ENCODE assay signal across 8 cellular contexts in the genomic region with DNA sequence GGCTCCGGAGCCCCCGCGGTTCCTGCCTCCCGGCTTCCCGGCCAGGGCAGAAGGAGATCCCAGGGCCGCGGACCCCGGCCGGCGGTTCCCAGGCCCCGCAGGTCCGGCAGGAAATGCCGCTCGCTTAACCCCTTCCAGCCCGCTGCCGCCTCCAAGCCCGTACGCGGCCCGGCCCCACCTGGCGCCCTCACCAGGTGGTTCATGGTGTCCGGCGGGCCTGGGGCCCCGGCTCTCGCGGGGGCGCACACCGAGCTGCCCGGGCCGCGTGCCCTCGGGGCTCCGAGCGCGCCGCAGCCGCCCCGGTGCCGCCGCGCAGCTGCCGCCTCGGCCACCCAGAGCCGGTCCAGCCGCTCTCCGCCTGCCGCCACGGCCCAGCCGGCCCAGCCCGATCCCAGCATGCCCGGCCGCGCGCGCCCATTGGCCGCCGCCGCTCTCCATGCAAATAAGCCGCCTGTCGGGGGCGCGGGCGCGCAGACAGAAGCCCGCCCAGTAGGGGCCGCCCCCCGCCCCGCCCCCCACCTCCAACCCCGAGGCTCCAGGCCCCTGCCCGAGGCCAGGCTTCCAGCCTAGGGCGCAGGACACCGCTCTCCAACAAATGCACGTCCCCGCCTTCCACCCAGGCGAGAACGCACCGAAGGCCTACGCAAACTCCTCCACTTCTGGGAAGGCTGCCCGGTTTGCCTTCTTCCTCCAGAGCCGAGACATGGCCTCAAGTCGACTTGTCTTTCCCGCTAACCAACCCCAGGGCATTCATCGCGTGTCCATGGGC. TPM values are rescaled to one million over a fixed set of nuclear protein-coding genes. Genes with fewer than 3 reads are reported as not detected.
DNase-seq lines count a peak whose midpoint lies in the region; ATAC-seq and TF ChIP-seq lines count a peak whose summit lies in the region.

Gene BCAR1, minus strand, starts transcription at position 345 of the 769 bp plus-strand sequence. Its CDS starts 142 bp downstream, at position 203.

- H3K4me1 ChIP-seq in IMR-90 (ENCODE audit: control insufficient read depth, insufficient read depth, low read length) (peaks cover 76% of the 10 kb centered on the region), mesendoderm (ENCODE audit: control insufficient read depth, low read depth, low read length) (peaks cover 45% of the 10 kb centered on the region), testis (peaks cover 84% of the 10 kb centered on the region)

- peak within 1 kb of the TSS; percentile 94 for H3K14ac ChIP-seq in IMR-90 (replicated peaks; ENCODE audit: low read depth, low read length)

- H2AK5ac ChIP-seq in IMR-90 (ENCODE audit: low read depth, low read length): peak within 1 kb of the TSS; percentile 99
- peak within 1 kb of the TSS; percentile 72 for H2AK5ac ChIP-seq in mesendoderm (ENCODE audit: low read length)

- H4K8ac ChIP-seq in IMR-90 (ENCODE audit: low read depth in 2 of 2, low read length in 2 of 2): peak within 1 kb of the TSS; percentile 92 to 94
- H4K8ac ChIP-seq in mesendoderm (ENCODE audit: low read depth, low read length): no peak within 1 kb of the TSS

- H3K9me3 ChIP-seq in IMR-90 (ENCODE audit: control insufficient read depth, insufficient read depth, low read length) (no peaks in the 10 kb centered on the region), SU-DHL-6 (ENCODE audit: insufficient read depth, low read length) (no peaks in the 10 kb centered on the region), testis (no peaks in the 10 kb centered on the region)

- H3K18ac ChIP-seq in IMR-90 (ENCODE audit: low read depth, low read length) (peak within 1 kb of the TSS; percentile 58), mesendoderm (ENCODE audit: low read length) (peak within 1 kb of the TSS; percentile 77)

- H3K23ac ChIP-seq in IMR-90 (ENCODE audit: low read depth, low read length): peak within 1 kb of the TSS; percentile 99
- H3K23ac ChIP-seq in mesendoderm (ENCODE audit: low read length): peak within 1 kb of the TSS; percentile 91

- H3K79me2 ChIP-seq in SU-DHL-6 (ENCODE audit: insufficient read depth, low read length) (no peaks in the 10 kb centered on the region), mesendoderm (ENCODE audit: control insufficient read depth, insufficient read depth, low read length) (peaks cover 70% of the 10 kb centered on the region)

- H3K56ac ChIP-seq in IMR-90 (ENCODE audit: extremely low read depth, insufficient read depth, low read length) (peak within 1 kb of the TSS; percentile 66), mesendoderm (ENCODE audit: low read length) (peak within 1 kb of the TSS; percentile 96)

- H3K27ac ChIP-seq in IMR-90 (ENCODE audit: insufficient read depth, low read length) (peak within 1 kb of the TSS; percentile 98), SU-DHL-6 (ENCODE audit: low read depth, low read length) (no peak within 1 kb of the TSS), mesendoderm (ENCODE audit: low read depth, low read length) (peak within 1 kb of the TSS; percentile 94), testis (peak within 1 kb of the TSS; percentile 80 to 90)

- WGBS in IMR-90 (ENCODE audit: extremely low coverage in 2 of 2, insufficient read length in 1 of 2), 2 experiments: 1% methylated on average over 16 of the region's 84 CpGs; no CpG with 5 or more reads in 1 of the 2 experiments
- no CpG with 5 or more reads among the region's 84 CpGs for WGBS in mesendoderm (ENCODE audit: extremely low coverage, insufficient coverage, low lambda C conversion rate)
- WGBS in testis, 2 donors: 2 to 5% methylated on average over 7 to 23 of the region's 84 CpGs

- H2AFZ ChIP-seq in IMR-90 (replicated peaks; ENCODE audit: low read length, poor library complexity): peak within 1 kb of the TSS; percentile 80
- peak within 1 kb of the TSS; percentile 91 for H2AFZ ChIP-seq in SU-DHL-6 (ENCODE audit: low read depth, low read length, severe bottlenecking)

- no peaks in the 10 kb centered on the region for H3K9me2 ChIP-seq in SU-DHL-6 (replicated peaks; ENCODE audit: insufficient read depth, low read length)

- H3K9me1 ChIP-seq in IMR-90 (ENCODE audit: insufficient read depth, low read length): peaks cover 43% of the 10 kb centered on the region

- POLR2A ChIA-PET in activated CD4-positive, alpha-beta T cell treated with anti-CD3 and anti-CD28 coated beads, Interleukin-2, amount 10 ng/mL, durations not matched to agents 7 days and 5 days (lab: Charles Lee): no interaction called here
- POLR2A ChIA-PET in IMR-90 (lab: Charles Lee; ENCODE audit: unreplicated experiment): no interaction called here

- H3K9ac ChIP-seq in IMR-90 (ENCODE audit: low read depth, low read length) (peak within 1 kb of the TSS; percentile 96), SU-DHL-6 (ENCODE audit: low read length) (peak within 1 kb of the TSS; percentile 77), mesendoderm (ENCODE audit: low read length) (peak within 1 kb of the TSS; percentile 95)

- intact Hi-C loops in IMR-90 (cut with micrococcal nuclease) (loop anchor here (5.0 kb wide), 1 partner anchor 131 kb away; no protein-coding TSS in a partner anchor), testis (cut with DNase I; ENCODE audit: low total_unique reads) (no loop called here)

- ATAC-seq in GM21529 (IDR thresholded peaks at IDR 0.05; ENCODE audit: unreplicated experiment) (peak; percentile 71), IMR-90 (ENCODE audit: low read depth) (peak; percentile 68)

- no peak for TF ChIP-seq CTCF in IMR-90 (conservative IDR thresholded peaks at IDR 0.05; ENCODE audit: low read depth, low read length)
- TF ChIP-seq CTCF in SU-DHL-6 (IDR thresholded peaks at IDR 0.05; ENCODE audit: insufficient read depth, low read length, poor library complexity, severe bottlenecking): no peak
- TF ChIP-seq CTCF in testis (IDR thresholded peaks at IDR 0.05): no peak

- H3K79me1 ChIP-seq in IMR-90 (ENCODE audit: low read depth in 1 of 2, low read length in 2 of 2) (peaks cover 0 to 61% of the 10 kb centered on the region in 2 experiments; a peak in 3 of 4 replicates), mesendoderm (ENCODE audit: low read length) (peaks cover 19% of the 10 kb centered on the region)

- H3K4me1 Mint-ChIP-seq in activated CD4-positive, alpha-beta T cell treated with anti-CD3 and anti-CD28 coated beads, Interleukin-2, amount 10 ng/mL, durations not matched to agents 7 days and 5 days: peaks cover 2% of the 10 kb centered on the region

- no peaks in the 10 kb centered on the region for H3K27me3 ChIP-seq in IMR-90 (ENCODE audit: control insufficient read depth, insufficient read depth, low read length)
- peaks cover 3% of the 10 kb centered on the region; the same call in 1 of the 2 replicates for H3K27me3 ChIP-seq in SU-DHL-6 (ENCODE audit: low read length)
- H3K27me3 ChIP-seq in mesendoderm (ENCODE audit: insufficient read depth, low read length, poor library complexity): no peaks in the 10 kb centered on the region
- H3K27me3 ChIP-seq in testis: no peaks in the 10 kb centered on the region

- peak within 1 kb of the TSS; percentile 99 for H2AK9ac ChIP-seq in IMR-90 (replicated peaks; ENCODE audit: low read depth, low read length, poor library complexity)

- H4K20me1 ChIP-seq in IMR-90 (ENCODE audit: insufficient read depth, low read length) (peaks cover 81% of the 10 kb centered on the region), SU-DHL-6 (ENCODE audit: low read depth, low read length) (no peaks in the 10 kb centered on the region)

- H2BK120ac ChIP-seq in IMR-90 (ENCODE audit: low read depth, low read length) (peak within 1 kb of the TSS; percentile 96), mesendoderm (ENCODE audit: low read depth, low read length) (peak within 1 kb of the TSS; percentile 75)

- H3K27ac Mint-ChIP-seq in activated CD4-positive, alpha-beta T cell treated with anti-CD3 and anti-CD28 coated beads, Interleukin-2, amount 10 ng/mL, durations not matched to agents 7 days and 5 days: peak within 1 kb of the TSS; percentile 36

- no TSS peak for BruUV-seq in IMR-90 (replicated peaks; lab: Mats Ljungman, UMichigan)

- DNase-seq in activated CD4-positive, alpha-beta T cell treated with anti-CD3 and anti-CD28 coated beads, Interleukin-2, amount 10 ng/mL, durations not matched to agents 7 days and 5 days: no peak
- no peak for DNase-seq in activated CD4-positive, alpha-beta T cell treated with anti-CD3 and anti-CD28 coated beads, Interleukin-2, amount 50 U/mL, for 4 hours
- DNase-seq in IMR-90: peak; percentile 93
- peak; percentile 91 for DNase-seq in epidermal melanocyte (ENCODE audit: insufficient read length, low spot score)
- peak; percentile 95 for DNase-seq in mesendoderm
- DNase-seq in testis: peak; percentile 93

- dilution Hi-C loops in IMR-90 (cut with HindIII; ENCODE audit: low sequenced_read_pairs, unreplicated experiment): no loop called here

- H3K4me2 ChIP-seq in IMR-90 (ENCODE audit: low read depth, low read length) (peak within 1 kb of the TSS; percentile 86), SU-DHL-6 (ENCODE audit: low read depth, low read length, poor library complexity, severe bottlenecking) (peak within 1 kb of the TSS; percentile 86), mesendoderm (ENCODE audit: low read length) (peak within 1 kb of the TSS; percentile 86)

- H2BK15ac ChIP-seq in IMR-90 (ENCODE audit: low read depth, low read length) (peak within 1 kb of the TSS; percentile 77; the same call in 2 of the 3 replicates), mesendoderm (replicated peaks; ENCODE audit: low read depth) (no peak within 1 kb of the TSS)

- TF ChIP-seq POLR2A in IMR-90 (IDR thresholded peaks at IDR 0.05; ENCODE audit: low read depth, low read length): peak; percentile 81
- TF ChIP-seq POLR2A in testis (IDR thresholded peaks at IDR 0.05): no peak

- H3F3A ChIP-seq in SU-DHL-6 (ENCODE audit: insufficient read depth): no peaks in the 10 kb centered on the region

- peaks cover 47% of the 10 kb centered on the region for H3K27me3 Mint-ChIP-seq in activated CD4-positive, alpha-beta T cell treated with anti-CD3 and anti-CD28 coated beads, Interleukin-2, amount 10 ng/mL, durations not matched to agents 7 days and 5 days

- H2BK5ac ChIP-seq in IMR-90 (ENCODE audit: low read depth, low read length, poor library complexity, severe bottlenecking) (peak within 1 kb of the TSS; percentile 99), mesendoderm (ENCODE audit: low read length) (peak within 1 kb of the TSS; percentile 93)

- H3K36me3 ChIP-seq in IMR-90 (ENCODE audit: control insufficient read depth, insufficient read depth, low read length): peaks cover 5% of the 10 kb centered on the region; the same call in 1 of the 2 replicates
- no peaks in the 10 kb centered on the region for H3K36me3 ChIP-seq in SU-DHL-6 (ENCODE audit: low read length)
- H3K36me3 ChIP-seq in mesendoderm (ENCODE audit: control insufficient read depth, insufficient read depth, low read length): no peaks in the 10 kb centered on the region
- H3K36me3 ChIP-seq in testis (ENCODE audit: low read depth, missing control alignments): no peaks in the 10 kb centered on the region

- H3K36me3 Mint-ChIP-seq in activated CD4-positive, alpha-beta T cell treated with anti-CD3 and anti-CD28 coated beads, Interleukin-2, amount 10 ng/mL, durations not matched to agents 7 days and 5 days (ENCODE audit: low read depth): no peaks in the 10 kb centered on the region

- peak; percentile 15; the same call in 1 of the 2 replicates for TF ChIP-seq RAD21 in IMR-90 (IDR thresholded peaks at IDR 0.05; ENCODE audit: low read length)

- H3K4ac ChIP-seq in IMR-90 (ENCODE audit: low read depth, low read length): peak within 1 kb of the TSS; percentile 98
- peak within 1 kb of the TSS; percentile 93 for H3K4ac ChIP-seq in mesendoderm (ENCODE audit: low read depth, low read length)

- H4K5ac ChIP-seq in IMR-90 (ENCODE audit: low read depth, low read length): peak within 1 kb of the TSS; percentile 86
- H4K5ac ChIP-seq in mesendoderm (ENCODE audit: low read length): no peak within 1 kb of the TSS

- peak within 1 kb of the TSS; percentile 85 for H2BK20ac ChIP-seq in IMR-90 (ENCODE audit: low read depth, low read length)

- peak within 1 kb of the TSS; percentile 99 for H4K91ac ChIP-seq in IMR-90 (ENCODE audit: insufficient read depth, low read depth, low read length)

- H3K4me3 Mint-ChIP-seq in activated CD4-positive, alpha-beta T cell treated with anti-CD3 and anti-CD28 coated beads, Interleukin-2, amount 10 ng/mL, durations not matched to agents 7 days and 5 days: no peak within 1 kb of the TSS

- in situ Hi-C loops in IMR-90 (cut with MboI; ENCODE audit: low sequenced_read_pairs): no loop called here

- CTCF ChIA-PET in activated CD4-positive, alpha-beta T cell treated with anti-CD3 and anti-CD28 coated beads, Interleukin-2, amount 10 ng/mL, durations not matched to agents 7 days and 5 days (lab: Charles Lee): interaction anchor here (0.5 kb wide), 1 partner anchor 344 kb away, joined by 3 read pairs; no protein-coding TSS in a partner anchor
- CTCF ChIA-PET in IMR-90 (lab: Yijun Ruan, JAX): interaction anchor here (0.8 kb wide), 1 partner anchor 54 kb away, joined by 3 read pairs; no protein-coding TSS in a partner anchor

- H3K9me3 Mint-ChIP-seq in activated CD4-positive, alpha-beta T cell treated with anti-CD3 and anti-CD28 coated beads, Interleukin-2, amount 10 ng/mL, durations not matched to agents 7 days and 5 days: no peaks in the 10 kb centered on the region

- H3K4me3 ChIP-seq in IMR-90 (ENCODE audit: insufficient read depth, low read depth, low read length) (peak within 1 kb of the TSS; percentile 70), SU-DHL-6 (ENCODE audit: insufficient read depth, low read length, poor library complexity, severe bottlenecking) (peak within 1 kb of the TSS; percentile 96), mesendoderm (ENCODE audit: low read length) (peak within 1 kb of the TSS; percentile 79), testis (peak within 1 kb of the TSS; percentile 78 to 91)

RNA-seq across cellular contexts. Expression of gene BCAR1, which starts in this region (rescaled TPM):
- under 1 TPM in 1 of 2 experiments, not detected in 1; 0.04 TPM for total RNA-seq in activated CD4-positive, alpha-beta T cell treated with anti-CD3 and anti-CD28 coated beads, Interleukin-2, amount 10 ng/mL, durations not matched to agents 7 days and 5 days
- total RNA-seq in IMR-90 (2012; rRNA removed) (17.8 and 18.1 TPM in 2 replicates), testis (100 to 1,000 TPM; 139 to 201 TPM)
- polyA plus RNA-seq in IMR-90 (2012; rRNA removed) (99.4 and 127 TPM in 2 replicates), testis (ENCODE audit: insufficient read depth, low read depth, low replicate concordance) (83.8 TPM)
- polyA plus RNA-seq in IMR-90 (2012; cell fraction: cytosol; rRNA removed): 84.8 and 140 TPM in 2 replicates
- 214 and 473 TPM in 2 replicates for polyA plus RNA-seq in IMR-90 (2012; cell fraction: nucleus; rRNA removed; ENCODE audit: low replicate concordance)
- polyA plus RNA-seq in mesendoderm (2013, experiment 1 of 2): 108 TPM
- 108 TPM for polyA plus RNA-seq in mesendoderm (2013, experiment 2 of 2)

Comparison
In these comparisons a context has a peak if more than half of its experiments do, and no peak if none do; other contexts are left out.
1. RNA of gene BCAR1 (total RNA-seq): 139 to 201 TPM in testis and 17.8 to 18.1 TPM in IMR-90; 0.04 TPM in activated CD4-positive, alpha-beta T cell treated with anti-CD3 and anti-CD28 coated beads, Interleukin-2, amount 10 ng/mL, durations not matched to agents 7 days and 5 days; every median in the first group is over 10 times any median in the second.
2. DNase-seq: peak in IMR-90 (single experiment), epidermal melanocyte (single experiment), mesendoderm (single experiment) and testis (single experiment); none in activated CD4-positive, alpha-beta T cell treated with anti-CD3 and anti-CD28 coated beads, Interleukin-2, amount 10 ng/mL, durations not matched to agents 7 days and 5 days (single experiment) and activated CD4-positive, alpha-beta T cell treated with anti-CD3 and anti-CD28 coated beads, Interleukin-2, amount 50 U/mL, for 4 hours (0 of 2).
3. Peak in every context shown above with its lines, with median percentiles within 50 percentile points of each other: H3K4me2 ChIP-seq, H3K4me3 ChIP-seq and H3K9ac ChIP-seq.